In the genomic region with DNA sequence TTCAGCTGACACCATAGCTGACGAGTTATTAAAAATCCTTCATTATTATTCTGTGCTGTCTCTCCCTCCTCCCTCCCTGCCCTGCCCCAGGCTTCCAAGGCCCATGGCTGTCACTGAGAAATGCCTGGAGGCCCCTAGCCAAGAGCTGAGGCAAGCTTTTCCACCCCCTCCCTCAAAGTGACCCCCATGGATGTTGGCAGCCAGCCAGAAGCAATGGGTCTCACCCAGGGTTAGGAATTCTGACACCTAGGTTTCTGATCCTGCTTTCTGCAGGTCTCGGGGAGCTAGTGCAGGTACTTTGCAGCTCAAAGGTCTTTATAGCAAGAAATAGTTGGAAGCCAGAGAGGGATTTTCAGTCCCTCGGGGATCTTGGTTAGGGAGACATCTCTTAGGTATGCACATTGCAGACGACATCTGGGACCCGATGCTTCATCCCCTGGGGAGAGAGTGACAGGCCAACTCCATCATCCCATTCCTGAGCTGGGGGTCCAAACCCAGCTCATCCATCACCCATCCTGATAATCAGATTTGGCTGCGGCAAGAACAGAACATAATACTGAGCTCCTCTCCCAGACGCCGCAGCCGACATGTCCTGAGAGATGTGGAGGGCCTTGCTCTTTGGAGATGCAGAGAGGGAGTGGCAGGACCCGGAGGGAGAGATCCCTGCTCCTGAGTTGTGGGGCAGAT, we compare ENCODE assay signal across 1 cellular context.
TF ChIP-seq lines count a peak whose summit lies in the region.

No MANE protein-coding gene starts in this region.

TF ChIP-seq in H1, 55 proteins besides CTCF, POLR2A, EP300 and RAD21:
- TF ChIP-seq BACH1 (IDR thresholded peaks at IDR 0.05; ENCODE audit: low read length) (no peak), POU5F1 (IDR thresholded peaks at IDR 0.05; ENCODE audit: low read depth, low read length) (no peak), CBX8 (IDR thresholded peaks at IDR 0.05; ENCODE audit: borderline replicate concordance, low read depth, low read length) (no peak), CHD1 (IDR thresholded peaks at IDR 0.05; ENCODE audit: low read depth, low read length) (no peak)
- TF ChIP-seq, protein P1, sequence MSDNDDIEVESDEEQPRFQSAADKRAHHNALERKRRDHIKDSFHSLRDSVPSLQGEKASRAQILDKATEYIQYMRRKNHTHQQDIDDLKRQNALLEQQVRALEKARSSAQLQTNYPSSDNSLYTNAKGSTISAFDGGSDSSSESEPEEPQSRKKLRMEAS (IDR thresholded peaks at IDR 0.05) = no peak
- TF ChIP-seq, protein P2, sequence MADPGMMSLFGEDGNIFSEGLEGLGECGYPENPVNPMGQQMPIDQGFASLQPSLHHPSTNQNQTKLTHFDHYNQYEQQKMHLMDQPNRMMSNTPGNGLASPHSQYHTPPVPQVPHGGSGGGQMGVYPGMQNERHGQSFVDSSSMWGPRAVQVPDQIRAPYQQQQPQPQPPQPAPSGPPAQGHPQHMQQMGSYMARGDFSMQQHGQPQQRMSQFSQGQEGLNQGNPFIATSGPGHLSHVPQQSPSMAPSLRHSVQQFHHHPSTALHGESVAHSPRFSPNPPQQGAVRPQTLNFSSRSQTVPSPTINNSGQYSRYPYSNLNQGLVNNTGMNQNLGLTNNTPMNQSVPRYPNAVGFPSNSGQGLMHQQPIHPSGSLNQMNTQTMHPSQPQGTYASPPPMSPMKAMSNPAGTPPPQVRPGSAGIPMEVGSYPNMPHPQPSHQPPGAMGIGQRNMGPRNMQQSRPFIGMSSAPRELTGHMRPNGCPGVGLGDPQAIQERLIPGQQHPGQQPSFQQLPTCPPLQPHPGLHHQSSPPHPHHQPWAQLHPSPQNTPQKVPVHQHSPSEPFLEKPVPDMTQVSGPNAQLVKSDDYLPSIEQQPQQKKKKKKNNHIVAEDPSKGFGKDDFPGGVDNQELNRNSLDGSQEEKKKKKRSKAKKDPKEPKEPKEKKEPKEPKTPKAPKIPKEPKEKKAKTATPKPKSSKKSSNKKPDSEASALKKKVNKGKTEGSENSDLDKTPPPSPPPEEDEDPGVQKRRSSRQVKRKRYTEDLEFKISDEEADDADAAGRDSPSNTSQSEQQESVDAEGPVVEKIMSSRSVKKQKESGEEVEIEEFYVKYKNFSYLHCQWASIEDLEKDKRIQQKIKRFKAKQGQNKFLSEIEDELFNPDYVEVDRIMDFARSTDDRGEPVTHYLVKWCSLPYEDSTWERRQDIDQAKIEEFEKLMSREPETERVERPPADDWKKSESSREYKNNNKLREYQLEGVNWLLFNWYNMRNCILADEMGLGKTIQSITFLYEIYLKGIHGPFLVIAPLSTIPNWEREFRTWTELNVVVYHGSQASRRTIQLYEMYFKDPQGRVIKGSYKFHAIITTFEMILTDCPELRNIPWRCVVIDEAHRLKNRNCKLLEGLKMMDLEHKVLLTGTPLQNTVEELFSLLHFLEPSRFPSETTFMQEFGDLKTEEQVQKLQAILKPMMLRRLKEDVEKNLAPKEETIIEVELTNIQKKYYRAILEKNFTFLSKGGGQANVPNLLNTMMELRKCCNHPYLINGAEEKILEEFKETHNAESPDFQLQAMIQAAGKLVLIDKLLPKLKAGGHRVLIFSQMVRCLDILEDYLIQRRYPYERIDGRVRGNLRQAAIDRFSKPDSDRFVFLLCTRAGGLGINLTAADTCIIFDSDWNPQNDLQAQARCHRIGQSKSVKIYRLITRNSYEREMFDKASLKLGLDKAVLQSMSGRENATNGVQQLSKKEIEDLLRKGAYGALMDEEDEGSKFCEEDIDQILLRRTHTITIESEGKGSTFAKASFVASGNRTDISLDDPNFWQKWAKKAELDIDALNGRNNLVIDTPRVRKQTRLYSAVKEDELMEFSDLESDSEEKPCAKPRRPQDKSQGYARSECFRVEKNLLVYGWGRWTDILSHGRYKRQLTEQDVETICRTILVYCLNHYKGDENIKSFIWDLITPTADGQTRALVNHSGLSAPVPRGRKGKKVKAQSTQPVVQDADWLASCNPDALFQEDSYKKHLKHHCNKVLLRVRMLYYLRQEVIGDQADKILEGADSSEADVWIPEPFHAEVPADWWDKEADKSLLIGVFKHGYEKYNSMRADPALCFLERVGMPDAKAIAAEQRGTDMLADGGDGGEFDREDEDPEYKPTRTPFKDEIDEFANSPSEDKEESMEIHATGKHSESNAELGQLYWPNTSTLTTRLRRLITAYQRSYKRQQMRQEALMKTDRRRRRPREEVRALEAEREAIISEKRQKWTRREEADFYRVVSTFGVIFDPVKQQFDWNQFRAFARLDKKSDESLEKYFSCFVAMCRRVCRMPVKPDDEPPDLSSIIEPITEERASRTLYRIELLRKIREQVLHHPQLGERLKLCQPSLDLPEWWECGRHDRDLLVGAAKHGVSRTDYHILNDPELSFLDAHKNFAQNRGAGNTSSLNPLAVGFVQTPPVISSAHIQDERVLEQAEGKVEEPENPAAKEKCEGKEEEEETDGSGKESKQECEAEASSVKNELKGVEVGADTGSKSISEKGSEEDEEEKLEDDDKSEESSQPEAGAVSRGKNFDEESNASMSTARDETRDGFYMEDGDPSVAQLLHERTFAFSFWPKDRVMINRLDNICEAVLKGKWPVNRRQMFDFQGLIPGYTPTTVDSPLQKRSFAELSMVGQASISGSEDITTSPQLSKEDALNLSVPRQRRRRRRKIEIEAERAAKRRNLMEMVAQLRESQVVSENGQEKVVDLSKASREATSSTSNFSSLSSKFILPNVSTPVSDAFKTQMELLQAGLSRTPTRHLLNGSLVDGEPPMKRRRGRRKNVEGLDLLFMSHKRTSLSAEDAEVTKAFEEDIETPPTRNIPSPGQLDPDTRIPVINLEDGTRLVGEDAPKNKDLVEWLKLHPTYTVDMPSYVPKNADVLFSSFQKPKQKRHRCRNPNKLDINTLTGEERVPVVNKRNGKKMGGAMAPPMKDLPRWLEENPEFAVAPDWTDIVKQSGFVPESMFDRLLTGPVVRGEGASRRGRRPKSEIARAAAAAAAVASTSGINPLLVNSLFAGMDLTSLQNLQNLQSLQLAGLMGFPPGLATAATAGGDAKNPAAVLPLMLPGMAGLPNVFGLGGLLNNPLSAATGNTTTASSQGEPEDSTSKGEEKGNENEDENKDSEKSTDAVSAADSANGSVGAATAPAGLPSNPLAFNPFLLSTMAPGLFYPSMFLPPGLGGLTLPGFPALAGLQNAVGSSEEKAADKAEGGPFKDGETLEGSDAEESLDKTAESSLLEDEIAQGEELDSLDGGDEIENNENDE (IDR thresholded peaks at IDR 0.05; ENCODE audit: insufficient replicate concordance, low read length) = no peak
